Comparison of ENCODE assay signal across 18 cellular contexts in genomic region chr12:112674539-112674938, GRCh38.
"Had no signal": no experiment of that assay in that cellular context is flagged by ENCODE, and none has a peak within 500 bp of the region (broad histone marks: within the 10 kb centered on the region; RNA-seq: fewer than 3 reads in every experiment).

No MANE protein-coding gene starts in this region.

- ATAC-seq: effector memory CD8-positive, alpha-beta T cell; foreskin keratinocyte; heart right ventricle; left cardiac atrium; left lung; left ventricle myocardium superior; lower lobe of right lung; mucosa of descending colon had no signal

- H3K4me1 ChIP-seq: colonic mucosa, esophagus muscularis mucosa, foreskin keratinocyte, heart right ventricle, left lung, lower lobe of right lung had no signal

- H3K27ac Mint-ChIP-seq: dendritic cell treated with granulocyte-macrophage colony-stimulating factor and Interleukin-4, amounts not matched to agents 40 ng/mL and 50 ng/mL, for 4 days; effector memory CD8-positive, alpha-beta T cell; mesothelial cell of epicardium had no signal

- H3K27ac ChIP-seq: colonic mucosa, esophagus muscularis mucosa, foreskin keratinocyte, heart right ventricle, left lung, lower lobe of right lung had no signal

- H3K4me3 Mint-ChIP-seq: dendritic cell treated with granulocyte-macrophage colony-stimulating factor and Interleukin-4, amounts not matched to agents 40 ng/mL and 50 ng/mL, for 4 days; effector memory CD8-positive, alpha-beta T cell; mesothelial cell of epicardium had no signal

- H3K4me1 Mint-ChIP-seq: mesothelial cell of epicardium had no signal

- H3K4me3 ChIP-seq: colonic mucosa, esophagus muscularis mucosa, heart right ventricle, left lung, lower lobe of right lung, mucosa of descending colon had no signal

- H3K9me3 ChIP-seq: colonic mucosa, esophagus muscularis mucosa, heart right ventricle, left lung, lower lobe of right lung, mucosa of descending colon had no signal

- H3K36me3 Mint-ChIP-seq: mesothelial cell of epicardium had no signal

- H3K27me3 ChIP-seq: colonic mucosa had no signal

- DNase-seq: colonic mucosa; cortex of kidney; effector CD8-positive, alpha-beta T cell; effector memory CD8-positive, alpha-beta T cell; foreskin keratinocyte; glutamatergic neuron; head of caudate nucleus; heart right ventricle; hippocampal formation; left cardiac atrium; left lung; left ventricle myocardium superior; lower lobe of right lung; mesenchymal stem cell; mucosa of descending colon had no signal

- H3K9me3 Mint-ChIP-seq: dendritic cell treated with granulocyte-macrophage colony-stimulating factor and Interleukin-4, amounts not matched to agents 40 ng/mL and 50 ng/mL, for 4 days; effector memory CD8-positive, alpha-beta T cell; mesothelial cell of epicardium had no signal

- H3K36me3 ChIP-seq: colonic mucosa, esophagus muscularis mucosa, heart right ventricle, left lung, lower lobe of right lung had no signal
